Comparison of ENCODE assay signal across 18 cellular contexts in the genomic region with DNA sequence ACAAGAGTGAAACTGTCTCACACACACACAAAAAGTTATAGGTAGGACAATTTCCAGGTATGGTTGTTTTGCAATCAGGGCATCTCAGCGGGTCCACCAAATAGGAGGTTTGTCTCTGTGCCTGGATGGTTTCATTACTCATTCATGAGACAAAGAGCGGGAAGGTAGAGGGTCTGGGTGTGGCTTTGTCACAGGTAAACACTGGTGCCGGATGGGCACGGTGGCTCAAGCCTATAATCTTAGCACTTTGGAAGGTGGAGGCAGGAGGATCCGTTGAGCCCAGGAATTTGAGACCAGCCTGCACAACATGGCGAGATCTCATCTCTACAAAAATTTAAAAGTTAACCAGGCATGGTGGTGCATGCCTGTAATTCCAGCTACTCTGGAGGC. TPM values are rescaled to one million over a fixed set of nuclear protein-coding genes. Genes with fewer than 3 reads are reported as not detected.
"Had no signal": no experiment of that assay in that cellular context is flagged by ENCODE, and none has a peak within 500 bp of the region (broad histone marks: within the 10 kb centered on the region; RNA-seq: fewer than 3 reads in every experiment).

No MANE protein-coding gene starts in this region.

- H3K36me3 ChIP-seq: ascending aorta, ovary, tibial nerve had no signal

- H3K4me3 ChIP-seq: ascending aorta, lung, ovary, tibial nerve had no signal

- H3K27ac ChIP-seq: ascending aorta, ovary, tibial nerve, VCaP had no signal

- ATAC-seq: effector memory CD8-positive, alpha-beta T cell had no signal

- DNase-seq: activated CD4-positive, alpha-beta T cell treated with anti-CD3 and anti-CD28 coated beads, Interleukin-2, amount 50 U/mL, for 48 hours; activated naive CD4-positive, alpha-beta T cell treated with anti-CD3 and anti-CD28 coated beads for 36 hours; activated T-cell treated with anti-CD3 and anti-CD28 coated beads, Interleukin-2, amount 50 U/mL, for 1 hour; dermis blood vessel endothelial cell; effector memory CD8-positive, alpha-beta T cell; erythroblast; naive B cell; stimulated activated CD4-positive, alpha-beta T cell treated with anti-CD3 and anti-CD28 coated beads, Interleukin-4, amount 100 ng/mL, for 4 hours; stimulated activated CD8-positive, alpha-beta memory T cell treated with anti-CD3 and anti-CD28 coated beads, Interleukin-4, amount 100 ng/mL, for 48 hours; stimulated activated naive CD4-positive, alpha-beta T cell treated with Interleukin-2 at 50 U/mL for 16 hours; substantia nigra had no signal

- H3K9me3 ChIP-seq: ascending aorta, ovary, tibial nerve had no signal

- H3K27me3 ChIP-seq: ascending aorta, ovary, tibial nerve had no signal

RNA-seq across cellular contexts. Expression of gene ERVH48-1, which starts 16.3 kb away (rescaled TPM):
- total RNA-seq: ascending aorta, chondrocyte, dermis blood vessel endothelial cell, renal cortical epithelial cell, tibial nerve had no signal
- polyA plus RNA-seq: ovary had no signal
